In genomic region chr19:14419038-14419813, GRCh38 we compare ENCODE assay signal across 1 cellular context.
TF ChIP-seq lines count a peak whose summit lies in the region.

Gene DDX39A (minus strand): TSS chr19:14419341. CDS start chr19:14413220, 6,121 bp downstream.

TF ChIP-seq in WTC11, 78 proteins besides CTCF, POLR2A, EP300 and RAD21 (continued from another document):
- peak; percentile 50; the same call in 1 of the 2 replicates for TF ChIP-seq FOXP4 (CRISPR knock-in tag; IDR thresholded peaks at IDR 0.05)
- no peak for TF ChIP-seq JUN (CRISPR knock-in tag; IDR thresholded peaks at IDR 0.05)
- no peak for TF ChIP-seq ZNF416 (CRISPR knock-in tag; IDR thresholded peaks at IDR 0.05)
- TF ChIP-seq AFF4 (CRISPR knock-in tag; IDR thresholded peaks at IDR 0.05; ENCODE audit: borderline replicate concordance), result no peak
- TF ChIP-seq IRF1 (CRISPR knock-in tag; IDR thresholded peaks at IDR 0.05), result no peak
- no peak; the same call in 1 of the 2 replicates for TF ChIP-seq TCF7 (CRISPR knock-in tag; IDR thresholded peaks at IDR 0.05; ENCODE audit: low read depth)
- no peak for TF ChIP-seq MLX (CRISPR knock-in tag; IDR thresholded peaks at IDR 0.05)
- TF ChIP-seq ETV6 (CRISPR knock-in tag; IDR thresholded peaks at IDR 0.05), result 0 out of 2 replicates have a peak, but pooled peaks have one; percentile 9
- TF ChIP-seq CBFB (CRISPR knock-in tag; IDR thresholded peaks at IDR 0.05; ENCODE audit: low read depth), result no peak
- TF ChIP-seq ATF1 (CRISPR knock-in tag; IDR thresholded peaks at IDR 0.05), result no peak
- TF ChIP-seq ZMAT4 (CRISPR knock-in tag; IDR thresholded peaks at IDR 0.05), result no peak
- no peak for TF ChIP-seq SOX15 (CRISPR knock-in tag; IDR thresholded peaks at IDR 0.05)
- peak; percentile 56 for TF ChIP-seq NFE2L1 (CRISPR knock-in tag; IDR thresholded peaks at IDR 0.05)
- TF ChIP-seq SMAD4 (CRISPR knock-in tag; IDR thresholded peaks at IDR 0.05), result no peak
- TF ChIP-seq RORB (CRISPR knock-in tag; IDR thresholded peaks at IDR 0.05), result no peak
- TF ChIP-seq GRHL2 (CRISPR knock-in tag; IDR thresholded peaks at IDR 0.05; ENCODE audit: insufficient replicate concordance, severe bottlenecking), result no peak
- no peak for TF ChIP-seq ESRRA (CRISPR knock-in tag; IDR thresholded peaks at IDR 0.05; ENCODE audit: borderline replicate concordance)
- TF ChIP-seq CREM (CRISPR knock-in tag; IDR thresholded peaks at IDR 0.05), result 0 out of 2 replicates have a peak, but pooled peaks have one; percentile 69
- no peak for TF ChIP-seq EMX1 (CRISPR knock-in tag; IDR thresholded peaks at IDR 0.05)
- TF ChIP-seq ZNF396 (CRISPR knock-in tag; IDR thresholded peaks at IDR 0.05; ENCODE audit: borderline replicate concordance), result no peak
- no peak for TF ChIP-seq ATF3 (CRISPR knock-in tag; conservative IDR thresholded peaks at IDR 0.05)
- no peak for TF ChIP-seq ZNF219 (CRISPR knock-in tag; IDR thresholded peaks at IDR 0.05; ENCODE audit: borderline replicate concordance)
- TF ChIP-seq ZNF512 (CRISPR knock-in tag; IDR thresholded peaks at IDR 0.05; ENCODE audit: borderline replicate concordance), result no peak
- no peak for TF ChIP-seq E2F5 (CRISPR knock-in tag; IDR thresholded peaks at IDR 0.05)
- no peak for TF ChIP-seq ERG (CRISPR knock-in tag; IDR thresholded peaks at IDR 0.05)
- no peak; the same call in 1 of the 2 replicates for TF ChIP-seq PRDM15 (CRISPR knock-in tag; IDR thresholded peaks at IDR 0.05)
- TF ChIP-seq ZNF423 (CRISPR knock-in tag; IDR thresholded peaks at IDR 0.05), result no peak
- no peak for TF ChIP-seq PREB (CRISPR knock-in tag; IDR thresholded peaks at IDR 0.05; ENCODE audit: borderline replicate concordance)
- TF ChIP-seq ZNF317 (CRISPR knock-in tag; IDR thresholded peaks at IDR 0.05; ENCODE audit: borderline replicate concordance, low read depth), result no peak
TF ChIP-seq in WTC11: peak in this region for 19.
